16 cellular contexts compared by ENCODE assay signal in the genomic region with DNA sequence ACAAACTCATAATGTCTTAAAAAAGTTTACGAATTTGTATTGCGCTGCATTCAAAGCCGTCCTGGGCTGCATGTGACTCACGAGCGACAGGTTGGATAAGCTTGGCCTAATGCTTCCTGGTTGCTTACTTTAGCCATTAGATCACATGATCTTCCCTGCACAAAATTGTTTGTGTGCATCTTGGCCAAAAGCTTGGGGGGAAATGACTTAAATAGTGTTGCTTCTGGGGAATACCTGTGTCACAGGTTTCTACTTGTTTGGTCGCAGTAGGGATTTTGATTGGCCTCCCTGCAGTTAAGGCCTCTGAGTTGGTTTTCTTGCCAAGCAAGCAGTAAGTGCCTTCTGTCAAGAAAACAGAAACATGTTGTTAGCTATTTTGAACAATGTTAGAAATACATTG. TPM values are rescaled to one million over a fixed set of nuclear protein-coding genes. Genes with fewer than 3 reads are reported as not detected.
DNase-seq lines count a peak whose midpoint lies in the region; ATAC-seq, FAIRE-seq and TF ChIP-seq lines count a peak whose summit lies in the region.
"Had no signal": no experiment of that assay in that cellular context is flagged by ENCODE, and none has a peak within 500 bp of the region (broad histone marks: within the 10 kb centered on the region; RNA-seq: fewer than 3 reads in every experiment).

No MANE protein-coding gene starts in this region.

- no peak overlapping the region for H3K18ac ChIP-seq in IMR-90 (ENCODE audit: low read depth, low read length)

- no peaks in the 10 kb centered on the region for H3K79me2 ChIP-seq in keratinocyte (ENCODE audit: control insufficient read depth, insufficient read depth, low read length)

- in situ Hi-C loops in IMR-90 (cut with MboI; ENCODE audit: low sequenced_read_pairs) = no loop called here
- in situ Hi-C loops in ACHN (cut with HindIII; ENCODE audit: low pct_ligation_motif_present, low pct_unique_long_range_greater_than_20kb, low sequenced_read_pairs) = no loop called here

- H3K36me3 ChIP-seq in IMR-90 (ENCODE audit: control insufficient read depth, insufficient read depth, low read length) (no peaks in the 10 kb centered on the region), breast epithelium (no peaks in the 10 kb centered on the region), keratinocyte (ENCODE audit: control insufficient read depth in 2 of 2, extremely low read depth in 1 of 2, insufficient read depth in 2 of 2, low read length in 2 of 2) (peaks cover 0 to 13% of the 10 kb centered on the region in 2 experiments), thymus (ENCODE audit: control insufficient read depth, insufficient read depth) (peaks cover 17% of the 10 kb centered on the region)

- H3K4me2 ChIP-seq in IMR-90 (ENCODE audit: low read depth, low read length) (no peak overlapping the region), keratinocyte (ENCODE audit: control insufficient read depth, extremely low read depth, insufficient read depth, low read depth, low read length) (peak overlapping the region; percentile 57)

- no peak for TF ChIP-seq RAD21 in IMR-90 (IDR thresholded peaks at IDR 0.05; ENCODE audit: low read length)

- 0 out of 2 replicates have a peak overlapping the region, but pooled peaks have one; percentile 19 for H3K4ac ChIP-seq in IMR-90 (ENCODE audit: low read depth, low read length)

- H3K9ac ChIP-seq in IMR-90 (ENCODE audit: low read depth, low read length) (no peak overlapping the region), keratinocyte (ENCODE audit: control insufficient read depth, extremely low read depth, insufficient read depth, low read length) (peak overlapping the region; percentile 41)

- H3K9me3 ChIP-seq in IMR-90 (ENCODE audit: control insufficient read depth, insufficient read depth, low read length) (no peaks in the 10 kb centered on the region), breast epithelium (no peaks in the 10 kb centered on the region), keratinocyte (ENCODE audit: control insufficient read depth, low read depth, low read length) (no peaks in the 10 kb centered on the region), thymus (ENCODE audit: control insufficient read depth) (no peaks in the 10 kb centered on the region)

- H2AK5ac ChIP-seq in IMR-90 (ENCODE audit: low read depth, low read length) = no peak overlapping the region

- H4K91ac ChIP-seq in IMR-90 (ENCODE audit: insufficient read depth, low read depth, low read length) = no peak overlapping the region; the same call in 1 of the 2 replicates

- peaks cover 2% of the 10 kb centered on the region; the same call in 1 of the 2 replicates for H4K20me1 ChIP-seq in IMR-90 (ENCODE audit: insufficient read depth, low read length)
- no peaks in the 10 kb centered on the region for H4K20me1 ChIP-seq in keratinocyte (ENCODE audit: control insufficient read depth, extremely low read depth, insufficient read depth, low read length)

- BruUV-seq in IMR-90 (replicated peaks; lab: Mats Ljungman, UMichigan) = no TSS peak

- H4K5ac ChIP-seq in IMR-90 (ENCODE audit: low read depth, low read length) = no peak overlapping the region

- intact Hi-C loops in IMR-90 (cut with micrococcal nuclease) = no loop called here
- intact Hi-C loops in breast epithelium (cut with DNase I; ENCODE audit: low total_unique reads) = no loop called here

- WGBS in IMR-90 (ENCODE audit: extremely low coverage in 2 of 2, insufficient read length in 1 of 2), 2 experiments = 80% methylated on average over 1 of the region's 6 CpGs; no CpG with 5 or more reads in 1 of the 2 experiments
- WGBS in thymus = 91% methylated on average over 6 of the region's 6 CpGs

- DNase-seq in IMR-90 (peak; percentile 18), breast epithelium (ENCODE audit: low spot score in 2 of 2) (peak in 1 of 2 donors; percentile 71), keratinocyte (ENCODE audit: low read depth, low spot score) (peak; percentile 59), NCI-H345 (lab: John Stamatoyannopoulos, UW) (no peak), NCI-H524 (lab: John Stamatoyannopoulos, UW) (no peak), ACHN (no peak)
- DNase-seq: AML-193; central memory CD4-positive, alpha-beta T cell; effector memory CD8-positive, alpha-beta T cell; foreskin melanocyte; GDM1; NCI-H2029 treated with DMSO at 0.1 percent for 48 hours; NCI-H69 had no signal

- H3K9me1 ChIP-seq in IMR-90 (ENCODE audit: insufficient read depth, low read length) (peaks cover 8% of the 10 kb centered on the region; the same call in 1 of the 2 replicates), keratinocyte (ENCODE audit: control insufficient read depth, extremely low read depth, insufficient read depth, low read length) (no peaks in the 10 kb centered on the region)

- H2BK20ac ChIP-seq in IMR-90 (ENCODE audit: low read depth, low read length) = no peak overlapping the region

- H3K79me1 ChIP-seq in IMR-90 (ENCODE audit: low read depth in 1 of 2, low read length in 2 of 2) = peaks cover 9 to 44% of the 10 kb centered on the region in 2 experiments

- H3K56ac ChIP-seq in IMR-90 (ENCODE audit: extremely low read depth, insufficient read depth, low read length) = no peak overlapping the region

- H3K27ac ChIP-seq in IMR-90 (ENCODE audit: insufficient read depth, low read length) (no peak overlapping the region), breast epithelium (peak overlapping the region; percentile 73 to 79), keratinocyte (ENCODE audit: control insufficient read depth, insufficient read depth, low read length) (peak overlapping the region; percentile 67), thymus (ENCODE audit: low read depth) (peak overlapping the region; percentile 52)

- no peak overlapping the region for H2BK120ac ChIP-seq in IMR-90 (ENCODE audit: low read depth, low read length)

- FAIRE-seq in keratinocyte (lab: Jason Lieb, UNC) = no peak

- H3K14ac ChIP-seq in IMR-90 (replicated peaks; ENCODE audit: low read depth, low read length) = peak overlapping the region; percentile 18

- no peak for ATAC-seq in IMR-90 (ENCODE audit: low read depth)
- ATAC-seq: effector memory CD8-positive, alpha-beta T cell; Panc1 had no signal

- no peak overlapping the region for H2BK5ac ChIP-seq in IMR-90 (ENCODE audit: low read depth, low read length, poor library complexity, severe bottlenecking)

- TF ChIP-seq POLR2A in IMR-90 (IDR thresholded peaks at IDR 0.05; ENCODE audit: low read depth, low read length) (no peak), breast epithelium (IDR thresholded peaks at IDR 0.05) (no peak)

- H3K4me1 ChIP-seq in IMR-90 (ENCODE audit: control insufficient read depth, insufficient read depth, low read length) (peaks cover 14% of the 10 kb centered on the region), breast epithelium (peaks cover 0 to 6% of the 10 kb centered on the region in 2 donors), keratinocyte (ENCODE audit: control insufficient read depth, extremely low read depth, insufficient read depth, low read length) (peaks cover 51% of the 10 kb centered on the region), thymus (ENCODE audit: control insufficient read depth, insufficient read depth, low read length) (no peaks in the 10 kb centered on the region)

- no peak overlapping the region for H2AFZ ChIP-seq in IMR-90 (replicated peaks; ENCODE audit: low read length, poor library complexity)
- no peak overlapping the region for H2AFZ ChIP-seq in keratinocyte (ENCODE audit: control insufficient read depth, low read length)

- CTCF ChIA-PET in IMR-90 (lab: Yijun Ruan, JAX) = interaction anchor here (0.6 kb wide), 1 partner anchor 18 kb away, joined by 6 read pairs; no protein-coding TSS in a partner anchor

- no peak overlapping the region for H2BK15ac ChIP-seq in IMR-90 (ENCODE audit: low read depth, low read length)

- H3K4me3 ChIP-seq in IMR-90 (ENCODE audit: insufficient read depth, low read depth, low read length) (no peak overlapping the region), breast epithelium (no peak overlapping the region), keratinocyte (ENCODE audit: control insufficient read depth in 2 of 3, extremely low read depth in 1 of 3, insufficient read depth in 2 of 3, low read depth in 1 of 3, low read length in 3 of 3) (no peak overlapping the region), thymus (ENCODE audit: low read length) (no peak overlapping the region)
- H3K4me3 ChIP-seq: lung had no signal

- POLR2A ChIA-PET in IMR-90 (lab: Charles Lee; ENCODE audit: unreplicated experiment) = interaction anchor here (0.6 kb wide), 1 partner anchor 39 kb away, joined by 4 read pairs; no protein-coding TSS in a partner anchor

- TF ChIP-seq CTCF in IMR-90 (conservative IDR thresholded peaks at IDR 0.05; ENCODE audit: low read depth, low read length) = no peak
- TF ChIP-seq CTCF in breast epithelium (IDR thresholded peaks at IDR 0.05) = no peak
- no peak for TF ChIP-seq CTCF in keratinocyte (optimal IDR thresholded peaks at IDR 0.05 in 1 of 3, IDR thresholded peaks at IDR 0.05 in 1 of 3, conservative IDR thresholded peaks at IDR 0.05 in 1 of 3; ENCODE audit: extremely low read depth in 1 of 3, insufficient read depth in 2 of 3, low read length in 3 of 3)

- no peak overlapping the region for H4K8ac ChIP-seq in IMR-90 (ENCODE audit: low read depth in 2 of 2, low read length in 2 of 2)

- dilution Hi-C loops in IMR-90 (cut with HindIII; ENCODE audit: low sequenced_read_pairs, unreplicated experiment) (no loop called here), keratinocyte (cut with MboI; ENCODE audit: extremely low pct_ligation_motif_present, low sequenced_read_pairs) (no loop called here)

- H2AK9ac ChIP-seq in IMR-90 (replicated peaks; ENCODE audit: low read depth, low read length, poor library complexity) = no peak overlapping the region

- no peak overlapping the region for H3K23ac ChIP-seq in IMR-90 (ENCODE audit: low read depth, low read length)

- no peaks in the 10 kb centered on the region for H3K27me3 ChIP-seq in IMR-90 (ENCODE audit: control insufficient read depth, insufficient read depth, low read length)
- no peaks in the 10 kb centered on the region for H3K27me3 ChIP-seq in breast epithelium
- no peaks in the 10 kb centered on the region for H3K27me3 ChIP-seq in keratinocyte (ENCODE audit: control insufficient read depth, extremely low read depth, insufficient read depth, low read length)
- no peaks in the 10 kb centered on the region for H3K27me3 ChIP-seq in thymus (ENCODE audit: control insufficient read depth, insufficient read depth)

RNA-seq across cellular contexts. Expression of gene DUSP14, which starts 39.6 kb away (rescaled TPM):
- total RNA-seq in IMR-90 (2012; rRNA removed) (97.5 and 102 TPM in 2 replicates), breast epithelium (10 to 100 TPM; 18.7 to 32.8 (median 24.6) TPM)
- polyA plus RNA-seq in IMR-90 (2012; rRNA removed) (126 and 127 TPM in 2 replicates), keratinocyte (169 to 226 TPM (median 210 TPM) in 3 replicates), thymus (18.4 TPM)
- polyA plus RNA-seq in IMR-90 (2012; cell fraction: cytosol; rRNA removed) = 93.8 and 139 TPM in 2 replicates
- polyA plus RNA-seq in IMR-90 (2012; cell fraction: nucleus; rRNA removed; ENCODE audit: low replicate concordance) = 88.2 and 107 TPM in 2 replicates
- polyA plus RNA-seq in keratinocyte (2011; ENCODE audit: low read depth) = 52.8 TPM
- 197 and 226 TPM in 2 replicates for polyA plus RNA-seq in keratinocyte (2011; cell fraction: cytosol; rRNA removed)
- polyA plus RNA-seq in keratinocyte (2011; cell fraction: nucleus; rRNA removed) = 187 and 230 TPM in 2 replicates
- 115 and 211 TPM in 2 replicates for polyA plus RNA-seq in keratinocyte (2012; ENCODE audit: low replicate concordance)
- 137 to 243 TPM (median 145 TPM) in 3 replicates for polyA minus RNA-seq in keratinocyte
- polyA minus RNA-seq in keratinocyte (2011; cell fraction: cytosol; rRNA and poly(A)+ RNA removed) = 130 TPM
- polyA minus RNA-seq in keratinocyte (2011; cell fraction: nucleus; rRNA and poly(A)+ RNA removed) = 77.0 and 108 TPM in 2 replicates

RNA-seq across cellular contexts. Expression of gene TADA2A, which starts 43.4 kb away (rescaled TPM):
- total RNA-seq in IMR-90 (2012; rRNA removed) (17.2 and 19.7 TPM in 2 replicates), breast epithelium (10 to 100 TPM; 14.7 to 36.1 (median 26.3) TPM)
- polyA plus RNA-seq in IMR-90 (2012; rRNA removed) (9.0 and 13.1 TPM in 2 replicates), keratinocyte (9.1 to 13.8 TPM (median 11.8 TPM) in 3 replicates), thymus (14.8 TPM)
- polyA plus RNA-seq in IMR-90 (2012; cell fraction: cytosol; rRNA removed) = 3.4 and 3.5 TPM in 2 replicates
- 7.1 and 33.3 TPM in 2 replicates for polyA plus RNA-seq in IMR-90 (2012; cell fraction: nucleus; rRNA removed; ENCODE audit: low replicate concordance)
- polyA plus RNA-seq in keratinocyte (2011; ENCODE audit: low read depth) = 24.4 TPM
- 7.1 and 11.1 TPM in 2 replicates for polyA plus RNA-seq in keratinocyte (2011; cell fraction: cytosol; rRNA removed)
- 16.3 and 17.9 TPM in 2 replicates for polyA plus RNA-seq in keratinocyte (2011; cell fraction: nucleus; rRNA removed)
- polyA plus RNA-seq in keratinocyte (2012; ENCODE audit: low replicate concordance) = 6.9 and 8.0 TPM in 2 replicates
- 17.6 to 25.3 TPM (median 22.7 TPM) in 3 replicates for polyA minus RNA-seq in keratinocyte
- 7.7 TPM for polyA minus RNA-seq in keratinocyte (2011; cell fraction: cytosol; rRNA and poly(A)+ RNA removed)
- 7.6 and 16.7 TPM in 2 replicates for polyA minus RNA-seq in keratinocyte (2011; cell fraction: nucleus; rRNA and poly(A)+ RNA removed)

RNA-seq across cellular contexts. Expression of gene ACACA, which starts 43.5 kb away (rescaled TPM):
- total RNA-seq in IMR-90 (2012; rRNA removed) = 35.3 and 39.1 TPM in 2 replicates
- 19.7 and 21.3 TPM in 2 replicates for polyA plus RNA-seq in IMR-90 (2012; rRNA removed)
- 8.0 and 10.6 TPM in 2 replicates for polyA plus RNA-seq in IMR-90 (2012; cell fraction: cytosol; rRNA removed)
- polyA plus RNA-seq in IMR-90 (2012; cell fraction: nucleus; rRNA removed; ENCODE audit: low replicate concordance) = 16.2 and 40.7 TPM in 2 replicates
- 10 to 100 TPM; 32.8 to 46.5 (median 36.1) TPM for total RNA-seq in breast epithelium
- polyA plus RNA-seq in keratinocyte = 66.7 to 85.8 TPM (median 82.2 TPM) in 3 replicates
- 45.5 TPM for polyA plus RNA-seq in keratinocyte (2011; ENCODE audit: low read depth)
- polyA plus RNA-seq in keratinocyte (2011; cell fraction: cytosol; rRNA removed) = 44.9 and 65.8 TPM in 2 replicates
- 152 and 190 TPM in 2 replicates for polyA plus RNA-seq in keratinocyte (2011; cell fraction: nucleus; rRNA removed)
- polyA plus RNA-seq in keratinocyte (2012; ENCODE audit: low replicate concordance) = 33.7 and 67.2 TPM in 2 replicates
- 229 to 338 TPM (median 299 TPM) in 3 replicates for polyA minus RNA-seq in keratinocyte
- polyA minus RNA-seq in keratinocyte (2011; cell fraction: cytosol; rRNA and poly(A)+ RNA removed) = 97.5 TPM
- polyA minus RNA-seq in keratinocyte (2011; cell fraction: nucleus; rRNA and poly(A)+ RNA removed) = 414 and 609 TPM in 2 replicates
- polyA plus RNA-seq in thymus = 8.7 TPM

Comparison
In these comparisons a context has a peak if more than half of its experiments do, and no peak if none do; other contexts are left out.
1. DNase-seq: peak in IMR-90 (single experiment) and keratinocyte (single experiment); none in NCI-H345 (single experiment), NCI-H524 (0 of 2) and ACHN (single experiment).